In the genomic region with DNA sequence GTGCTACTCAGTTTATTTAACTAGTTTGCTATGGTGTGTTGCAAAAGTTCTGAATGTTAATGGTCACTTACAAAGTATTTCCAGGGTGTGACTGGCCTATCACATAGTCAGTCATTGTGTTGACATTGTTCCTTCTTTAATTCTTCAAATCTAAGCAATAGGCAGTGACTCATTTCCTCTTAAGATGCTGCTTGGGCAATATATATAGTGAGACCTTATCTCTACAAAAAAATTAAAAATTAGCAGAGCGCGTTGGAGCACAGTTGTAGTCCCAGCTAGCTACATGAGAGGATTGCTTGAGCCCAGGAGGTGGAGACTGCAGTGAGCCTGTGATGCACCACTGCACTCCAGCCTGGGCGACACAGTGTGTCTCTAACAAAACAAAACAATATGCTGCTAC, we compare ENCODE assay signal across 1 cellular context.
A peak's percentile ranks its signal among the peaks of the same experiment; 100 is the strongest.
TF ChIP-seq lines count a peak whose summit lies in the region.

No MANE protein-coding gene starts in this region.

TF ChIP-seq in K562, 482 proteins besides CTCF, POLR2A, EP300 and RAD21 (continued from another document):
- TF ChIP-seq, protein P1, sequence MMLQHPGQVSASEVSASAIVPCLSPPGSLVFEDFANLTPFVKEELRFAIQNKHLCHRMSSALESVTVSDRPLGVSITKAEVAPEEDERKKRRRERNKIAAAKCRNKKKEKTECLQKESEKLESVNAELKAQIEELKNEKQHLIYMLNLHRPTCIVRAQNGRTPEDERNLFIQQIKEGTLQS (IDR thresholded peaks at IDR 0.05) = peak; percentile 65
- TF ChIP-seq, protein P1 (CRISPR knock-in tag; conservative IDR thresholded peaks at IDR 0.05) = no peak
- TF ChIP-seq CEBPB (tag; IDR thresholded peaks at IDR 0.05) (peak; percentile 22; the same call in 1 of the 2 replicates), BDP1 (IDR thresholded peaks at IDR 0.05; ENCODE audit: insufficient read depth, insufficient read length) (no peak), SMARCE1 (IDR thresholded peaks at IDR 0.05) (no peak), ARID1B (IDR thresholded peaks at IDR 0.05) (peak; percentile 49; the same call in 1 of the 2 replicates), SRSF7 (optimal IDR thresholded peaks at IDR 0.05; ENCODE audit: low read depth, low read length) (no peak), HNRNPH1 (optimal IDR thresholded peaks at IDR 0.05; ENCODE audit: low read depth, low read length) (no peak), GATAD2A (IDR thresholded peaks at IDR 0.05) (no peak), ZNF518B (CRISPR knock-in tag; IDR thresholded peaks at IDR 0.05) (no peak), ZKSCAN3 (CRISPR knock-in tag; IDR thresholded peaks at IDR 0.05) (no peak), STAG1 (CRISPR knock-in tag; IDR thresholded peaks at IDR 0.05; ENCODE audit: borderline replicate concordance) (no peak), ZNF583 (CRISPR knock-in tag; IDR thresholded peaks at IDR 0.05) (no peak), FOSL1 (tag; conservative IDR thresholded peaks at IDR 0.05) (peak; percentile 83), ZNF232 (CRISPR knock-in tag; IDR thresholded peaks at IDR 0.05) (no peak), DACH1 (IDR thresholded peaks at IDR 0.05; ENCODE audit: partially characterized antibody) (no peak)
- TF ChIP-seq, protein P2, sequence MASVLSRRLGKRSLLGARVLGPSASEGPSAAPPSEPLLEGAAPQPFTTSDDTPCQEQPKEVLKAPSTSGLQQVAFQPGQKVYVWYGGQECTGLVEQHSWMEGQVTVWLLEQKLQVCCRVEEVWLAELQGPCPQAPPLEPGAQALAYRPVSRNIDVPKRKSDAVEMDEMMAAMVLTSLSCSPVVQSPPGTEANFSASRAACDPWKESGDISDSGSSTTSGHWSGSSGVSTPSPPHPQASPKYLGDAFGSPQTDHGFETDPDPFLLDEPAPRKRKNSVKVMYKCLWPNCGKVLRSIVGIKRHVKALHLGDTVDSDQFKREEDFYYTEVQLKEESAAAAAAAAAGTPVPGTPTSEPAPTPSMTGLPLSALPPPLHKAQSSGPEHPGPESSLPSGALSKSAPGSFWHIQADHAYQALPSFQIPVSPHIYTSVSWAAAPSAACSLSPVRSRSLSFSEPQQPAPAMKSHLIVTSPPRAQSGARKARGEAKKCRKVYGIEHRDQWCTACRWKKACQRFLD (CRISPR knock-in tag; IDR thresholded peaks at IDR 0.05) = no peak
